ENCODE assay signal across 17 cellular contexts in genomic region chr10:11548763-11549089, GRCh38.
DNase-seq lines count a peak whose midpoint lies in the region; ATAC-seq and TF ChIP-seq lines count a peak whose summit lies in the region.
"Had no signal": no experiment of that assay in that cellular context is flagged by ENCODE, and none has a peak within 500 bp of the region (broad histone marks: within the 10 kb centered on the region; RNA-seq: fewer than 3 reads in every experiment).

No MANE protein-coding gene starts in this region.

- peak overlapping the region; percentile 32 for H3K4me2 ChIP-seq in DOHH2 (ENCODE audit: low read length)
- no peak overlapping the region for H3K4me2 ChIP-seq in SU-DHL-6 (ENCODE audit: low read depth, low read length, poor library complexity, severe bottlenecking)
- no peak overlapping the region for H3K4me2 ChIP-seq in GM23248 (ENCODE audit: unreplicated experiment)

- H3K9ac ChIP-seq in SU-DHL-6 (ENCODE audit: low read length) = no peak overlapping the region
- no peak overlapping the region for H3K9ac ChIP-seq in GM23248

- in situ Hi-C loops in GM23248 (cut with MboI) = no loop called here

- H3K9me3 ChIP-seq in DOHH2 (ENCODE audit: control insufficient read depth, insufficient read depth, low read length) (no peaks in the 10 kb centered on the region), SU-DHL-6 (ENCODE audit: insufficient read depth, low read length) (no peaks in the 10 kb centered on the region), GM23248 (ENCODE audit: low read depth) (no peaks in the 10 kb centered on the region)

- H2AFZ ChIP-seq in SU-DHL-6 (ENCODE audit: low read depth, low read length, severe bottlenecking) (no peak overlapping the region), GM23248 (no peak overlapping the region)

- H3K4me1 ChIP-seq in DOHH2 (ENCODE audit: control insufficient read depth, low read length) (peaks cover 72% of the 10 kb centered on the region), GM23248 (ENCODE audit: insufficient read depth) (peaks cover 27% of the 10 kb centered on the region)

- H3K36me3 Mint-ChIP-seq in naive B cell = peaks cover under 1 to 11% of the 10 kb centered on the region in 2 donors
- H3K36me3 Mint-ChIP-seq: CD8-positive, alpha-beta memory T cell had no signal

- peak; percentile 37 to 51 for DNase-seq in AML-193 (lab: John Stamatoyannopoulos, UW)
- no peak for DNase-seq in naive B cell
- DNase-seq in A172 (ENCODE audit: low spot score) = no peak
- no peak for DNase-seq in GM23248
- DNase-seq in activated CD4-positive, alpha-beta T cell treated with anti-CD3 and anti-CD28 coated beads, Interleukin-2, amount 50 U/mL, for 4 hours = no peak
- DNase-seq: ACHN; CD8-positive, alpha-beta memory T cell; DMS79 treated with DMSO at 0.1 percent for 48 hours; H9; NCI-H1436; NCI-H2029 treated with DMSO at 0.1 percent for 48 hours; NCI-H446 treated with DMSO at 0.1 percent for 48 hours; PC-3; SW 1271 had no signal

- H3K79me2 ChIP-seq in DOHH2 (ENCODE audit: control insufficient read depth, low read length) (peaks cover 98% of the 10 kb centered on the region), SU-DHL-6 (ENCODE audit: insufficient read depth, low read length) (peaks cover 100% of the 10 kb centered on the region), GM23248 (ENCODE audit: insufficient read depth) (0 out of 2 replicates have a peak, but pooled peaks cover 4% of the 10 kb centered on the region)

- H3K27me3 ChIP-seq in DOHH2 (ENCODE audit: control insufficient read depth, low read length) = no peaks in the 10 kb centered on the region
- no peaks in the 10 kb centered on the region for H3K27me3 ChIP-seq in SU-DHL-6 (ENCODE audit: low read length)
- no peaks in the 10 kb centered on the region for H3K27me3 ChIP-seq in GM23248 (replicated peaks; ENCODE audit: insufficient read depth)

- peak overlapping the region in 4 of 8 donors; percentile 6 to 42 (median 29) for H3K4me3 Mint-ChIP-seq in naive B cell
- H3K4me3 Mint-ChIP-seq: CD8-positive, alpha-beta memory T cell; H9 had no signal

- TF ChIP-seq CTCF in DOHH2 (IDR thresholded peaks at IDR 0.05; ENCODE audit: low read depth, low read length, poor library complexity, severe bottlenecking) (no peak), SU-DHL-6 (IDR thresholded peaks at IDR 0.05; ENCODE audit: insufficient read depth, low read length, poor library complexity, severe bottlenecking) (no peak)

- H4K20me1 ChIP-seq in DOHH2 (ENCODE audit: control insufficient read depth, insufficient read depth, low read depth, low read length) (peaks cover 38% of the 10 kb centered on the region), SU-DHL-6 (ENCODE audit: low read depth, low read length) (peaks cover 29% of the 10 kb centered on the region), GM23248 (ENCODE audit: insufficient read depth) (no peaks in the 10 kb centered on the region)

- H3K27ac ChIP-seq in DOHH2 (ENCODE audit: low read depth, low read length) (no peak overlapping the region), SU-DHL-6 (ENCODE audit: low read depth, low read length) (peak overlapping the region; percentile 32; the same call in 1 of the 2 replicates), GM23248 (no peak overlapping the region)
- H3K27ac ChIP-seq: RWPE1 had no signal

- 97 to 98% methylated on average over 2 of the region's 2 CpGs for WGBS in GM23248 (ENCODE audit: low coverage in 1 of 2, low lambda C conversion rate in 2 of 2, missing lambda C conversion rate in 2 of 2), 2 experiments

- peaks cover 0 to 1% (median 0%) of the 10 kb centered on the region in 7 donors for H3K9me3 Mint-ChIP-seq in naive B cell
- H3K9me3 Mint-ChIP-seq: CD8-positive, alpha-beta memory T cell; H9 had no signal

- ATAC-seq in naive B cell (ENCODE audit: low read depth in 2 of 2) = peak; percentile 74 to 77
- ATAC-seq: PC-3 had no signal

- H3K27ac Mint-ChIP-seq in naive B cell = peak overlapping the region; percentile 30 to 90 (median 56)
- H3K27ac Mint-ChIP-seq: CD8-positive, alpha-beta memory T cell had no signal

- H3K36me3 ChIP-seq in DOHH2 (ENCODE audit: control insufficient read depth, low read length) (peaks cover 10% of the 10 kb centered on the region), SU-DHL-6 (ENCODE audit: low read length) (no peaks in the 10 kb centered on the region), GM23248 (ENCODE audit: low read depth) (no peaks in the 10 kb centered on the region)

- peak overlapping the region; percentile 18 for H3K4me3 ChIP-seq in DOHH2 (ENCODE audit: low read length)
- no peak overlapping the region for H3K4me3 ChIP-seq in SU-DHL-6 (ENCODE audit: insufficient read depth, low read length, poor library complexity, severe bottlenecking)
- no peak overlapping the region for H3K4me3 ChIP-seq in GM23248

- H3F3A ChIP-seq in DOHH2 (ENCODE audit: control insufficient read depth, insufficient read depth) (peaks cover 25% of the 10 kb centered on the region), SU-DHL-6 (ENCODE audit: insufficient read depth) (peaks cover 54% of the 10 kb centered on the region), GM23248 (ENCODE audit: insufficient read depth) (peaks cover 36% of the 10 kb centered on the region)

- H3K27me3 Mint-ChIP-seq in naive B cell = no peaks in the 10 kb centered on the region
- H3K27me3 Mint-ChIP-seq: CD8-positive, alpha-beta memory T cell had no signal

- peaks cover 55 to 83% (median 64%) of the 10 kb centered on the region in 3 donors for H3K4me1 Mint-ChIP-seq in naive B cell

- H3K9me2 ChIP-seq in DOHH2 (replicated peaks; ENCODE audit: control insufficient read depth, low read length) (no peaks in the 10 kb centered on the region), SU-DHL-6 (replicated peaks; ENCODE audit: insufficient read depth, low read length) (no peaks in the 10 kb centered on the region), GM23248 (ENCODE audit: insufficient read depth) (no peaks in the 10 kb centered on the region)

Comparison
In these comparisons a context has a peak if more than half of its experiments do, and no peak if none do; other contexts are left out.
1. DNase-seq: peak in AML-193 (2 of 2); none in naive B cell (single experiment), A172 (single experiment), GM23248 (single experiment) and activated CD4-positive, alpha-beta T cell treated with anti-CD3 and anti-CD28 coated beads, Interleukin-2, amount 50 U/mL, for 4 hours (0 of 2).